Comparison of ENCODE assay signal across 9 cellular contexts in genomic region chr21:35196128-35196527, GRCh38.
"Had no signal": no experiment of that assay in that cellular context is flagged by ENCODE, and none has a peak within 500 bp of the region (broad histone marks: within the 10 kb centered on the region; RNA-seq: fewer than 3 reads in every experiment).

No MANE protein-coding gene starts in this region.

- FAIRE-seq: H1, H54, HepG2 had no signal

- H3K9ac ChIP-seq: KMS-11 had no signal

- H3K9me3 Mint-ChIP-seq: GM23338 had no signal

- H3K4me3 ChIP-seq: GM23338 had no signal

- DNase-seq: H9, HCEC 1CT, KBM-7 had no signal

- H2AFZ ChIP-seq: GM23338 had no signal

- H3K27ac ChIP-seq: HL-60, KMS-11 had no signal

- H3K4me2 ChIP-seq: GM23338, KMS-11 had no signal

- H3K4me3 Mint-ChIP-seq: GM23338, H9 had no signal

- H3K4me1 Mint-ChIP-seq: GM23338, H9 had no signal

- H3K27ac Mint-ChIP-seq: GM23338, H9 had no signal

- ATAC-seq: GM23338, HepG2 had no signal
